In genomic region chr3:60024400-60024799, GRCh38 we compare ENCODE assay signal across 14 cellular contexts.
A peak's percentile ranks its signal among the peaks of the same experiment; 100 is the strongest.
DNase-seq lines count a peak whose midpoint lies in the region; ATAC-seq and TF ChIP-seq lines count a peak whose summit lies in the region.
"Had no signal": no experiment of that assay in that cellular context is flagged by ENCODE, and none has a peak within 500 bp of the region (broad histone marks: within the 10 kb centered on the region; RNA-seq: fewer than 3 reads in every experiment).

No MANE protein-coding gene starts in this region.

- H3K4me2 ChIP-seq in DND-41 (ENCODE audit: insufficient read depth, low read length) = no peak overlapping the region
- H3K4me2 ChIP-seq: BLaER1 treated with 17β-estradiol and CSF1 and Interleukin-3, amounts not matched to agents 10 nM and 100 nM; GM23338 had no signal

- H4K20me1 ChIP-seq in DND-41 (ENCODE audit: insufficient read depth, low read length) = no peaks in the 10 kb centered on the region
- H4K20me1 ChIP-seq: BLaER1 treated with 17β-estradiol and CSF1 and Interleukin-3, amounts not matched to agents 10 nM and 100 nM had no signal

- peaks cover 61% of the 10 kb centered on the region for H3K4me1 Mint-ChIP-seq in activated T-cell treated with anti-CD3 and anti-CD28 coated beads, Interleukin-2, amount 50 U/mL, for 4 hours (ENCODE audit: low read depth)
- H3K4me1 Mint-ChIP-seq in CD4-positive, CD25-positive, alpha-beta regulatory T cell = peaks cover 16 to 58% (median 36%) of the 10 kb centered on the region in 4 donors
- H3K4me1 Mint-ChIP-seq: B cell, GM23338 had no signal

- no peaks in the 10 kb centered on the region for H3K9me3 ChIP-seq in CD4-positive, CD25-positive, alpha-beta regulatory T cell (ENCODE audit: control insufficient read depth in 2 of 2, low read length in 2 of 2)
- no peaks in the 10 kb centered on the region for H3K9me3 ChIP-seq in DND-41 (ENCODE audit: insufficient read depth, low read length, severe bottlenecking)
- H3K9me3 ChIP-seq: Caco-2 had no signal

- H3K36me3 Mint-ChIP-seq in activated T-cell treated with anti-CD3 and anti-CD28 coated beads, Interleukin-2, amount 50 U/mL, for 4 hours (ENCODE audit: insufficient read depth) = peaks cover 4% of the 10 kb centered on the region
- H3K36me3 Mint-ChIP-seq in CD4-positive, CD25-positive, alpha-beta regulatory T cell = peaks cover 3% of the 10 kb centered on the region

- no peak for DNase-seq in activated T-cell treated with anti-CD3 and anti-CD28 coated beads, Interleukin-2, amount 50 U/mL, for 4 hours
- DNase-seq in activated T-cell treated with anti-CD3 and anti-CD28 coated beads for 4 hours = no peak
- no peak for DNase-seq in CD4-positive, CD25-positive, alpha-beta regulatory T cell
- DNase-seq in DND-41 = no peak
- no peak for DNase-seq in stimulated activated CD4-positive, alpha-beta T cell treated with anti-CD3 and anti-CD28 coated beads, Interleukin-2, amount 100 ng/mL, for 24 hours
- DNase-seq: Caco-2, GDM1, HCEC 1CT had no signal

- peaks cover 9% of the 10 kb centered on the region for H3K4me1 ChIP-seq in CD4-positive, CD25-positive, alpha-beta regulatory T cell (ENCODE audit: control insufficient read depth, insufficient read depth, low read length, poor library complexity, severe bottlenecking)
- peaks cover 74% of the 10 kb centered on the region for H3K4me1 ChIP-seq in DND-41 (ENCODE audit: insufficient read depth, low read length)
- H3K4me1 ChIP-seq: Caco-2 had no signal

- H3K27me3 Mint-ChIP-seq in activated T-cell treated with anti-CD3 and anti-CD28 coated beads, Interleukin-2, amount 50 U/mL, for 4 hours (ENCODE audit: low read depth) = no peaks in the 10 kb centered on the region
- no peaks in the 10 kb centered on the region for H3K27me3 Mint-ChIP-seq in CD4-positive, CD25-positive, alpha-beta regulatory T cell
- H3K27me3 Mint-ChIP-seq: B cell had no signal

- H3K9me3 Mint-ChIP-seq in activated T-cell treated with anti-CD3 and anti-CD28 coated beads, Interleukin-2, amount 50 U/mL, for 4 hours = no peaks in the 10 kb centered on the region
- H3K9me3 Mint-ChIP-seq in CD4-positive, CD25-positive, alpha-beta regulatory T cell = peaks cover 0 to 4% (median 0%) of the 10 kb centered on the region in 7 donors
- H3K9me3 Mint-ChIP-seq: GM23338 had no signal

- no peak overlapping the region for H3K4me3 ChIP-seq in CD4-positive, CD25-positive, alpha-beta regulatory T cell (ENCODE audit: low read depth, low read length)
- H3K4me3 ChIP-seq in DND-41 (ENCODE audit: low read depth in 1 of 2, low read length in 2 of 2) = no peak overlapping the region
- H3K4me3 ChIP-seq: BLaER1 treated with 17β-estradiol and CSF1 and Interleukin-3, amounts not matched to agents 10 nM and 100 nM; GM23338 had no signal

- TF ChIP-seq CTCF in DND-41 (IDR thresholded peaks at IDR 0.05; ENCODE audit: borderline replicate concordance, extremely low read depth, low read length, poor library complexity, severe bottlenecking) = no peak

- H3K79me2 ChIP-seq in DND-41 (ENCODE audit: insufficient read depth, low read length) = peaks cover 98% of the 10 kb centered on the region

- H3K27me3 ChIP-seq in CD4-positive, CD25-positive, alpha-beta regulatory T cell (ENCODE audit: control insufficient read depth, insufficient read depth, low read length) = no peaks in the 10 kb centered on the region
- no peaks in the 10 kb centered on the region for H3K27me3 ChIP-seq in DND-41 (ENCODE audit: insufficient read depth, low read length, poor library complexity)
- H3K27me3 ChIP-seq: BLaER1 treated with 17β-estradiol and CSF1 and Interleukin-3, amounts not matched to agents 10 nM and 100 nM had no signal

- no peak overlapping the region for H2AFZ ChIP-seq in DND-41 (ENCODE audit: low read depth, low read length)
- H2AFZ ChIP-seq: GM23338 had no signal

- H3K4me3 Mint-ChIP-seq in activated T-cell treated with anti-CD3 and anti-CD28 coated beads, Interleukin-2, amount 50 U/mL, for 4 hours = peak overlapping the region; percentile 2
- no peak overlapping the region for H3K4me3 Mint-ChIP-seq in CD4-positive, CD25-positive, alpha-beta regulatory T cell
- H3K4me3 Mint-ChIP-seq: B cell, GM23338 had no signal

- ATAC-seq in activated T-cell treated with anti-CD3 and anti-CD28 coated beads, Interleukin-2, amount 50 U/mL, for 4 hours = no peak
- no peak for ATAC-seq in CD4-positive, CD25-positive, alpha-beta regulatory T cell (ENCODE audit: low read depth in 2 of 2)
- ATAC-seq in DND-41 (ENCODE audit: insufficient read depth, low read depth) (no peak), esophagus mucosa (peak; percentile 38), HG03045 (IDR thresholded peaks at IDR 0.05; ENCODE audit: unreplicated experiment) (no peak)
- ATAC-seq: GM23338 had no signal

- no peak overlapping the region for H3K27ac ChIP-seq in CD4-positive, CD25-positive, alpha-beta regulatory T cell (ENCODE audit: insufficient read depth, low read length, poor library complexity, severe bottlenecking)
- H3K27ac ChIP-seq in DND-41 (ENCODE audit: low read length) = peak overlapping the region; percentile 66
- H3K27ac ChIP-seq: BLaER1 treated with 17β-estradiol and CSF1 and Interleukin-3, amounts not matched to agents 10 nM and 100 nM; HL-60 had no signal

- H3K36me3 ChIP-seq in CD4-positive, CD25-positive, alpha-beta regulatory T cell (ENCODE audit: control insufficient read depth, insufficient read depth, low read length) = no peaks in the 10 kb centered on the region
- no peaks in the 10 kb centered on the region for H3K36me3 ChIP-seq in DND-41 (ENCODE audit: insufficient read depth, low read length)
- H3K36me3 ChIP-seq: BLaER1 treated with 17β-estradiol and CSF1 and Interleukin-3, amounts not matched to agents 10 nM and 100 nM had no signal

- H3K27ac Mint-ChIP-seq in CD4-positive, CD25-positive, alpha-beta regulatory T cell = peak overlapping the region in 2 of 3 donors; percentile 59 to 68
- H3K27ac Mint-ChIP-seq: B cell, GM23338 had no signal

- no peak overlapping the region for H3K9ac ChIP-seq in DND-41 (ENCODE audit: low read depth, low read length)
- H3K9ac ChIP-seq: BLaER1 treated with 17β-estradiol and CSF1 and Interleukin-3, amounts not matched to agents 10 nM and 100 nM had no signal
